In the genomic region with DNA sequence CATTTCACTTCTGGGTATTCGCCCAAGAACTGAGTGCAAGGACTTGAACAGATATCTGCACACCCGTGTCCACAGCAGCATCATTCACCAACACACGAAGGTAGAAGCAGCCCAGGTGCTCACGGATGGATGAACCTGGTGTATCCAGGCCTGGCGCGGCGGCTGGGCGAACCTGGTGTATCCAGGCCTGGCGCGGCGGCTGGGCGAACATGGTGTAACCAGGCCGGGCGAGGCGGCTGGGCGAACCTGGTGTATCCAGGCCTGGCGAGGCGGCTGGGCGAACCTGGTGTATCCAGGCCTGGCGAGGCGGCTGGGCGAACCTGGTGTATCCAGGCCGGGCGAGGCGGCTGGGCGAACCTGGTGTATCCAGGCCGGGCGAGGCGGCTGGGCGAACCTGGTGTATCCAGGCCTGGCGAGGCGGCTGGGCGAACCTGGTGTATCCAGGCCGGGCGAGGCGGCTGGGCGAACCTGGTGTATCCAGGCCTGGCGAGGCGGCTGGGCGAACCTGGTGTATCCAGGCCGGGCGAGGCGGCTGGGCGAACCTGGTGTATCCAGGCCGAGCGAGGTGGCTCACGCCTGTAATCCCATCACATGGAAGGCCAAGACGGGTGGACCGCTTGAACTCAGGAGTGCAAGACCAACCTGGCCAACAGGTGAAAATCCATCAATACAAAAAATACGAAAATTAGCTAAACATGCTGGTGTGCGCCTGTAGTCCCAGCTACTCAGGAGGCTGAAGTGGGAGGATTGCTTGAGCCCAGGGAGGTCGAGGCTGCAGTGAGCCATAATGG, we compare ENCODE assay signal across 14 cellular contexts. TPM values are rescaled to one million over a fixed set of nuclear protein-coding genes. Genes with fewer than 3 reads are reported as not detected.
DNase-seq lines count a peak whose midpoint lies in the region; ATAC-seq, FAIRE-seq and TF ChIP-seq lines count a peak whose summit lies in the region.
"Not testable (repeated sequence)": the region's sequence is repeated elsewhere in the genome, so short reads cannot be mapped to it uniquely, and the experiment has no call there.
"Had no signal": no experiment of that assay in that cellular context is flagged by ENCODE, and none has a peak within 500 bp of the region (broad histone marks: within the 10 kb centered on the region; RNA-seq: fewer than 3 reads in every experiment).

No MANE protein-coding gene starts in this region.

- H3K9me3 Mint-ChIP-seq in IgD-negative memory B cell; chondrocyte (ENCODE audit: low read depth); memory B cell; stimulated activated memory B cell treated with anti-CD40 and anti-IgM and Interleukin-4, amounts not matched to agents 10 μg/mL and 1 μg/mL and 100 μg/mL, for 72 hours: not testable (repeated sequence)

- POLR2A ChIA-PET in HepG2 (lab: Yijun Ruan, JAX): interaction anchor here (0.7 to 2.9 kb wide), 3 partner anchors 12 to 35 kb away, joined by 3 to 15 read pairs (median 3); no protein-coding TSS in a partner anchor

- not testable (repeated sequence) for H4K20me1 ChIP-seq in BLaER1; HepG2 (ENCODE audit: insufficient read depth, low read length); osteoblast (ENCODE audit: insufficient read depth, low read length)

- H3K27me3 Mint-ChIP-seq in IgD-negative memory B cell; chondrocyte (ENCODE audit: low read depth); memory B cell; stimulated activated memory B cell treated with anti-CD40 and anti-IgM and Interleukin-4, amounts not matched to agents 10 μg/mL and 1 μg/mL and 100 μg/mL, for 72 hours: not testable (repeated sequence)

- H3K4me1 ChIP-seq in BLaER1 (peaks cover 63% of the 10 kb centered on the region), HepG2 (ENCODE audit: insufficient read depth, low read length) (peaks cover 42% of the 10 kb centered on the region)
- not testable (repeated sequence) for H3K4me1 ChIP-seq in osteoblast (ENCODE audit: insufficient read depth, low read length)

- BruUV-seq in HepG2 (replicated peaks; lab: Mats Ljungman, UMichigan): not testable (repeated sequence)

- WGBS in HepG2 (ENCODE audit: low lambda C conversion rate): 94% methylated on average over 41 of the region's 52 CpGs

- in situ Hi-C loops in HepG2 (cut with HindIII; ENCODE audit: extremely low pct_ligation_motif_present, low pct_unique_long_range_greater_than_20kb): loop anchor here (5.0 to 10.0 kb wide), 2 partner anchors 54 to 171 kb away; no protein-coding TSS in a partner anchor

- H2AFZ ChIP-seq in HepG2 (ENCODE audit: low read length); osteoblast (ENCODE audit: low read length): not testable (repeated sequence)

- FAIRE-seq in HepG2 (lab: Jason Lieb, UNC): not testable (repeated sequence)

- DNase-seq in chondrocyte (ENCODE audit: low spot score) (peak; percentile 39), Right ventricle myocardium superior (peak; percentile 9), osteoblast (ENCODE audit: insufficient read length, low spot score, missing footprints) (peak; percentile 4)
- not testable (repeated sequence) for DNase-seq in HepG2 (ENCODE audit: low spot score); memory B cell (ENCODE audit: low spot score in 2 of 2)

- TF ChIP-seq CTCF in chondrocyte (IDR thresholded peaks at IDR 0.05); HepG2 (CRISPR knock-in tag; IDR thresholded peaks at IDR 0.05); osteoblast (IDR thresholded peaks at IDR 0.05; ENCODE audit: extremely low read depth, low read depth, low read length): not testable (repeated sequence)

- intact Hi-C loops in Right ventricle myocardium superior (cut with DNase I): not testable (repeated sequence)
- intact Hi-C loops in HepG2 (cut with micrococcal nuclease; ENCODE audit: unreplicated experiment): loop anchor here (5.0 kb wide), 1 partner anchor 34 kb away; a partner anchor contains a TSS

- not testable (repeated sequence) for H3K4me2 ChIP-seq in BLaER1; osteoblast (ENCODE audit: insufficient read depth, low read length)
- 0 out of 2 replicates have a peak overlapping the region, but pooled peaks have one; percentile 28 for H3K4me2 ChIP-seq in HepG2 (ENCODE audit: low read depth, low read length)

- not testable (repeated sequence) for H3K27ac ChIP-seq in BLaER1; HepG2 (ENCODE audit: extremely low read length, insufficient read depth, low read length); osteoblast (ENCODE audit: low read depth, low read length)

- not testable (repeated sequence) for TF ChIP-seq POLR2A in HepG2 (IDR thresholded peaks at IDR 0.05; ENCODE audit: insufficient read depth in 1 of 2, low read depth in 2 of 2, low read length in 2 of 2)

- CTCF ChIA-PET in HepG2 (lab: Yijun Ruan, JAX; ENCODE audit: low intra/inter-chr PET ratio, low total read pairs): interaction anchor here (1.4 kb wide), 1 partner anchor 55 kb away, joined by 3 read pairs; no protein-coding TSS in a partner anchor

- ATAC-seq in Right ventricle myocardium superior (ENCODE audit: poor library complexity); HepG2; memory B cell (ENCODE audit: low read depth); stimulated activated memory B cell treated with anti-CD40 and anti-IgM and Interleukin-4, amounts not matched to agents 10 μg/mL and 1 μg/mL and 100 μg/mL, for 72 hours: not testable (repeated sequence)

- H3K27ac Mint-ChIP-seq in IgD-negative memory B cell (peak overlapping the region in 2 of 3 donors; percentile 51 to 87), memory B cell (peak overlapping the region; percentile 99)
- H3K27ac Mint-ChIP-seq in chondrocyte (ENCODE audit: unreplicated experiment): not testable (repeated sequence)
- H3K27ac Mint-ChIP-seq in stimulated activated memory B cell treated with anti-CD40 and anti-IgM and Interleukin-4, amounts not matched to agents 10 μg/mL and 1 μg/mL and 100 μg/mL, for 72 hours: peak overlapping the region; percentile 95

- H3K4me1 Mint-ChIP-seq in IgD-negative memory B cell (peaks cover 30 to 41% (median 31%) of the 10 kb centered on the region in 3 donors), chondrocyte (ENCODE audit: low read depth) (peaks cover 13% of the 10 kb centered on the region), memory B cell (peaks cover 43% of the 10 kb centered on the region)
- peaks cover 64% of the 10 kb centered on the region for H3K4me1 Mint-ChIP-seq in stimulated activated memory B cell treated with anti-CD40 and anti-IgM and Interleukin-4, amounts not matched to agents 10 μg/mL and 1 μg/mL and 100 μg/mL, for 72 hours

- H3K4me3 ChIP-seq in BLaER1: peak overlapping the region; percentile 31; the same call in 1 of the 2 replicates
- not testable (repeated sequence) for H3K4me3 ChIP-seq in HepG2 (replicated peaks in 1 of 3; ENCODE audit: insufficient read depth in 1 of 3, low read depth in 2 of 3, low read length in 3 of 3); osteoblast (ENCODE audit: insufficient read depth, low read length)

- not testable (repeated sequence) for H3K79me2 ChIP-seq in HepG2 (ENCODE audit: insufficient read depth, low read length); osteoblast (ENCODE audit: insufficient read depth, low read length)

- not testable (repeated sequence) for H3K36me3 Mint-ChIP-seq in IgD-negative memory B cell; chondrocyte (ENCODE audit: low read depth); memory B cell
- peaks cover 16% of the 10 kb centered on the region for H3K36me3 Mint-ChIP-seq in stimulated activated memory B cell treated with anti-CD40 and anti-IgM and Interleukin-4, amounts not matched to agents 10 μg/mL and 1 μg/mL and 100 μg/mL, for 72 hours

- TF ChIP-seq RAD21 in HepG2 (CRISPR knock-in tag; IDR thresholded peaks at IDR 0.05): not testable (repeated sequence)

- not testable (repeated sequence) for TF ChIP-seq EP300 in HepG2 (IDR thresholded peaks at IDR 0.05; ENCODE audit: low read depth in 2 of 2, low read length in 2 of 2); HepG2 (CRISPR knock-in tag; IDR thresholded peaks at IDR 0.05; ENCODE audit: borderline replicate concordance)

- H3K9ac ChIP-seq in BLaER1; HepG2 (ENCODE audit: insufficient read depth, low read depth, low read length): not testable (repeated sequence)

- peak overlapping the region in 1 of 4 donors; percentile 16 for H3K4me3 Mint-ChIP-seq in IgD-negative memory B cell
- H3K4me3 Mint-ChIP-seq in chondrocyte (ENCODE audit: unreplicated experiment); memory B cell; stimulated activated memory B cell treated with anti-CD40 and anti-IgM and Interleukin-4, amounts not matched to agents 10 μg/mL and 1 μg/mL and 100 μg/mL, for 72 hours: not testable (repeated sequence)

- peaks cover 23% of the 10 kb centered on the region for H3K36me3 ChIP-seq in BLaER1
- H3K36me3 ChIP-seq in HepG2 (replicated peaks in 1 of 2; ENCODE audit: control insufficient read depth in 1 of 2, insufficient read depth in 2 of 2, low read length in 2 of 2); osteoblast (ENCODE audit: insufficient read depth, low read length): not testable (repeated sequence)

- H3K27me3 ChIP-seq in BLaER1; osteoblast (ENCODE audit: insufficient read depth, low read length): not testable (repeated sequence)
- peaks cover 11 to 26% of the 10 kb centered on the region in 2 experiments; a peak in 4 of 5 replicates for H3K27me3 ChIP-seq in HepG2 (ENCODE audit: control insufficient read depth in 1 of 2, insufficient read depth in 2 of 2, low read length in 2 of 2)

- H3K9me3 ChIP-seq in BLaER1: peaks cover 40% of the 10 kb centered on the region
- peaks cover 16% of the 10 kb centered on the region for H3K9me3 ChIP-seq in HepG2 (ENCODE audit: low read length)
- H3K9me3 ChIP-seq in osteoblast (ENCODE audit: low read depth, low read length): not testable (repeated sequence)

RNA-seq across cellular contexts. Expression of a gene that starts 36.1 kb away (rescaled TPM):
- polyA plus RNA-seq in IgD-negative memory B cell (10.8 TPM), HepG2 (2011; rRNA removed) (26.4 and 33.4 TPM in 2 replicates)
- total RNA-seq in chondrocyte (117 to 152 TPM (median 121 TPM) in 3 replicates), Right ventricle myocardium superior (28.3 TPM), HepG2 (2016; rRNA removed; fragmentation: Illumina TruSeq; extraction: Trizol) (16.4 and 18.1 TPM in 2 replicates), osteoblast (46.6 and 49.2 TPM in 2 replicates)
- total RNA-seq in HepG2 (2016; cell fraction: cytosol; rRNA removed; fragmentation: Illumina TruSeq; extraction: Trizol; ENCODE audit: low read depth): 11.2 and 14.6 TPM in 2 replicates
- 17.0 and 18.3 TPM in 2 replicates for total RNA-seq in HepG2 (2016; cell fraction: insoluble cytoplasmic fraction; rRNA removed; fragmentation: Illumina TruSeq; extraction: Trizol)
- 23.4 and 24.7 TPM in 2 replicates for total RNA-seq in HepG2 (2016; cell fraction: membrane; rRNA removed; fragmentation: Illumina TruSeq; extraction: Trizol)
- total RNA-seq in HepG2 (2016; cell fraction: nucleus; rRNA removed; fragmentation: Illumina TruSeq; extraction: Trizol): 17.7 and 25.0 TPM in 2 replicates
- 14.8 and 26.4 TPM in 2 replicates for polyA plus RNA-seq in HepG2 (2011; cell fraction: cytosol; rRNA removed)
- polyA plus RNA-seq in HepG2 (2011; cell fraction: nucleus; rRNA removed): 229 and 296 TPM in 2 replicates
- 28.4 and 33.9 TPM in 2 replicates for polyA plus RNA-seq in HepG2 (2012)
- polyA plus RNA-seq in HepG2 (2016; cell fraction: cytosol; fragmentation: Illumina TruSeq; extraction: Trizol; ENCODE audit: low read depth): 13.6 and 14.2 TPM in 2 replicates
- polyA plus RNA-seq in HepG2 (2016; cell fraction: insoluble cytoplasmic fraction; fragmentation: Illumina TruSeq; extraction: Trizol; ENCODE audit: low read depth): 20.2 and 25.5 TPM in 2 replicates
- polyA plus RNA-seq in HepG2 (2016; cell fraction: membrane; fragmentation: Illumina TruSeq; extraction: Trizol; ENCODE audit: low read depth): 17.5 and 20.7 TPM in 2 replicates
- 61.5 and 67.7 TPM in 2 replicates for polyA plus RNA-seq in HepG2 (2016; cell fraction: nucleus; fragmentation: Illumina TruSeq; extraction: Trizol; ENCODE audit: insufficient read depth, low read depth)
- polyA minus RNA-seq in HepG2 (2011; rRNA and poly(A)+ RNA removed; ENCODE audit: low replicate concordance): 34.0 and 46.7 TPM in 2 replicates
- 23.8 and 25.1 TPM in 2 replicates for polyA minus RNA-seq in HepG2 (2011; cell fraction: cytosol; rRNA and poly(A)+ RNA removed)
- polyA minus RNA-seq in HepG2 (2011; cell fraction: nucleus; rRNA and poly(A)+ RNA removed): 29.2 and 32.3 TPM in 2 replicates

RNA-seq across cellular contexts. Expression of a gene that starts 48.8 kb away (rescaled TPM):
- polyA plus RNA-seq in IgD-negative memory B cell (not detected), HepG2 (2011; rRNA removed) (not detected in 2 replicates)
- total RNA-seq in chondrocyte (0.54 to 1.2 TPM (median 0.75 TPM) in 3 replicates), Right ventricle myocardium superior (not detected), HepG2 (2016; rRNA removed; fragmentation: Illumina TruSeq; extraction: Trizol) (not detected in 2 replicates), osteoblast (not detected in 2 replicates)
- total RNA-seq in HepG2 (2016; cell fraction: cytosol; rRNA removed; fragmentation: Illumina TruSeq; extraction: Trizol; ENCODE audit: low read depth): not detected in 2 replicates
- not detected in 2 replicates for total RNA-seq in HepG2 (2016; cell fraction: insoluble cytoplasmic fraction; rRNA removed; fragmentation: Illumina TruSeq; extraction: Trizol)
- total RNA-seq in HepG2 (2016; cell fraction: membrane; rRNA removed; fragmentation: Illumina TruSeq; extraction: Trizol): not detected in 2 replicates
- not detected in 2 replicates for total RNA-seq in HepG2 (2016; cell fraction: nucleus; rRNA removed; fragmentation: Illumina TruSeq; extraction: Trizol)
- polyA plus RNA-seq in HepG2 (2011; cell fraction: cytosol; rRNA removed): not detected in 2 replicates
- polyA plus RNA-seq in HepG2 (2011; cell fraction: nucleus; rRNA removed): not detected in 2 replicates
- polyA plus RNA-seq in HepG2 (2012): not detected in 2 replicates
- not detected in 2 replicates for polyA plus RNA-seq in HepG2 (2016; cell fraction: cytosol; fragmentation: Illumina TruSeq; extraction: Trizol; ENCODE audit: low read depth)
- not detected in 2 replicates for polyA plus RNA-seq in HepG2 (2016; cell fraction: insoluble cytoplasmic fraction; fragmentation: Illumina TruSeq; extraction: Trizol; ENCODE audit: low read depth)
- not detected in 2 replicates for polyA plus RNA-seq in HepG2 (2016; cell fraction: membrane; fragmentation: Illumina TruSeq; extraction: Trizol; ENCODE audit: low read depth)
- polyA plus RNA-seq in HepG2 (2016; cell fraction: nucleus; fragmentation: Illumina TruSeq; extraction: Trizol; ENCODE audit: insufficient read depth, low read depth): not detected in 2 replicates
- polyA minus RNA-seq in HepG2 (2011; rRNA and poly(A)+ RNA removed; ENCODE audit: low replicate concordance): 0.28 TPM in 1 of 2 replicates, not detected in the other
- polyA minus RNA-seq in HepG2 (2011; cell fraction: cytosol; rRNA and poly(A)+ RNA removed): not detected in 2 replicates
- polyA minus RNA-seq in HepG2 (2011; cell fraction: nucleus; rRNA and poly(A)+ RNA removed): not detected in 2 replicates
- total RNA-seq: CD4-positive, alpha-beta memory T cell; CD4-positive, CD25-positive, alpha-beta regulatory T cell; G401; GM12878 had no signal
- polyA plus RNA-seq: CD14-positive monocyte; CD4-positive, alpha-beta memory T cell; CD4-positive, CD25-positive, alpha-beta regulatory T cell; CD8-positive, alpha-beta memory T cell; GM12878 had no signal
